In the genomic region with DNA sequence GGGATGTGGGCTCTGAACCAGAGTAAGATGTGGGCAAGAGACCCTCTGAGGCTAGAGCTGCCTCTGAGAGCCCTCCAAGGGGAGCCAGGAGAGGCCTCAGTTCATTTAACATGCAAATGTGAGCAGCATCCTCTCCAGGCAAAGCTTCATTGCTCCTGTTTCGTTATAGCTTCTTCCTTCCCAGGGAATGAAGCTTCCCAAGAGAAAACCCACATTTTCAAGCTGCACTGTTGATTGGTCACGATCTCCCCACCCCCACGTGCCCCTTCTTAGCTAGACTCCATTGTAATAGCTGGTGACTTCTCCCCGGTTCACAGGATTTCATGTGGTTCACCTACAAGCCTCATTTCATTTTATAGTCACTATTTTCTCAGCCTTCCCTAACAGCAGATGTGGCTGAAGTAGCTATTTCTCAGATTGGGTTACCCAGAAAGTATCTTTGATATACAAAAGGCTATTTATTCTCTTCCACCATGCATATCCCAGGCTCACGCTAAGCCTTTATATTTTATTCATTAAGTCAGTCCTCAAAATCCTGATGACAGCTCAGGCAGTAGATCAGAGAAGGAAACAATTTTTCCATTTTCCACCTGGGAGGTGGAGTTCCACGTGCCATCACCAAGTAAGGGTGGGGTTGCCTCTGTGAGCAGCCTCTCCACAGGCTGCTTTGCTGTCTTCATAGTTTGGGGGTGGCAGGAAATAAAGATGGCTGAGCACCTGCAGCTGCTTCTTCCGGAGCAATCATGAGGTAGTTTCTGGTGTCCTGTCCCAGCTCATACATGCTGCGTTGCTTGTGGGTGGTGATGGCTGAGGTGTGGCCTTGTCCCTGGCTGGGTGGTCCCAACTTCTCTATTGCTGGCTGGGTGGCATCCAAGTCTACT, we compare ENCODE assay signal across 11 cellular contexts.
DNase-seq lines count a peak whose midpoint lies in the region; ATAC-seq and TF ChIP-seq lines count a peak whose summit lies in the region.
"Had no signal": no experiment of that assay in that cellular context is flagged by ENCODE, and none has a peak within 500 bp of the region (broad histone marks: within the 10 kb centered on the region; RNA-seq: fewer than 3 reads in every experiment).

No MANE protein-coding gene starts in this region.

- H3K4me1 Mint-ChIP-seq in nephron progenitor cell: peaks cover 57% of the 10 kb centered on the region

- no peaks in the 10 kb centered on the region for H3K27me3 ChIP-seq in BLaER1
- H3K27me3 ChIP-seq: adrenal gland had no signal

- peaks cover 5% of the 10 kb centered on the region; the same call in 1 of the 2 replicates for H3K9me3 ChIP-seq in BLaER1
- H3K9me3 ChIP-seq: adrenal gland had no signal

- H3K36me3 ChIP-seq in BLaER1: no peaks in the 10 kb centered on the region
- H3K36me3 ChIP-seq: adrenal gland, spleen had no signal

- H3K9me3 Mint-ChIP-seq in nephron progenitor cell: peaks cover 9% of the 10 kb centered on the region

- H3K4me1 ChIP-seq in BLaER1: peaks cover 20% of the 10 kb centered on the region
- H3K4me1 ChIP-seq: adrenal gland, spleen had no signal

- H3K27ac ChIP-seq in BLaER1 (no peak overlapping the region), cingulate gyrus (ENCODE audit: low read depth, low read length) (peak overlapping the region; percentile 71)
- H3K27ac ChIP-seq: adrenal gland, spleen had no signal

- H3K4me3 ChIP-seq in BLaER1: no peak overlapping the region
- H3K4me3 ChIP-seq: adrenal gland, spleen had no signal

- H3K27me3 Mint-ChIP-seq in nephron progenitor cell (ENCODE audit: low read depth, poor library complexity): peaks cover 12% of the 10 kb centered on the region

- H3K36me3 Mint-ChIP-seq in nephron progenitor cell (ENCODE audit: low read depth): no peaks in the 10 kb centered on the region

- DNase-seq in NAMALWA (ENCODE audit: low spot score) (peak; percentile 4), nephron progenitor cell (peak; percentile 49), kidney tubule cell (ENCODE audit: low spot score) (no peak)
- DNase-seq: adrenal gland, erythroblast, spleen had no signal

- no peak overlapping the region for H3K9ac ChIP-seq in BLaER1

- ATAC-seq in GM18873 (IDR thresholded peaks at IDR 0.05; ENCODE audit: low FRiP score, unreplicated experiment): no peak
- ATAC-seq in GM19035 (IDR thresholded peaks at IDR 0.05; ENCODE audit: unreplicated experiment): no peak
- no peak for ATAC-seq in GM21390 (IDR thresholded peaks at IDR 0.05; ENCODE audit: unreplicated experiment)

- no peaks in the 10 kb centered on the region for H4K20me1 ChIP-seq in BLaER1

- no peak overlapping the region for H3K4me3 Mint-ChIP-seq in nephron progenitor cell

- peak overlapping the region; percentile 73 for H3K4me2 ChIP-seq in BLaER1

- peak overlapping the region; percentile 87 for H3K27ac Mint-ChIP-seq in nephron progenitor cell

- TF ChIP-seq CTCF in nephron progenitor cell (IDR thresholded peaks at IDR 0.05): no peak
